In genomic region chr14:55026793-55027560, GRCh38 we compare ENCODE assay signal across 8 cellular contexts. TPM values are rescaled to one million over a fixed set of nuclear protein-coding genes. Genes with fewer than 3 reads are reported as not detected.
DNase-seq lines count a peak whose midpoint lies in the region; ATAC-seq, FAIRE-seq and TF ChIP-seq lines count a peak whose summit lies in the region.

A gene with protein sequence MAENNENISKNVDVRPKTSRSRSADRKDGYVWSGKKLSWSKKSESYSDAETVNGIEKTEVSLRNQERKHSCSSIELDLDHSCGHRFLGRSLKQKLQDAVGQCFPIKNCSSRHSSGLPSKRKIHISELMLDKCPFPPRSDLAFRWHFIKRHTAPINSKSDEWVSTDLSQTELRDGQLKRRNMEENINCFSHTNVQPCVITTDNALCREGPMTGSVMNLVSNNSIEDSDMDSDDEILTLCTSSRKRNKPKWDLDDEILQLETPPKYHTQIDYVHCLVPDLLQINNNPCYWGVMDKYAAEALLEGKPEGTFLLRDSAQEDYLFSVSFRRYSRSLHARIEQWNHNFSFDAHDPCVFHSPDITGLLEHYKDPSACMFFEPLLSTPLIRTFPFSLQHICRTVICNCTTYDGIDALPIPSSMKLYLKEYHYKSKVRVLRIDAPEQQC (plus strand): TSS chr14:55027236. CDS start chr14:55043042, 15,806 bp downstream.
A gene with protein sequence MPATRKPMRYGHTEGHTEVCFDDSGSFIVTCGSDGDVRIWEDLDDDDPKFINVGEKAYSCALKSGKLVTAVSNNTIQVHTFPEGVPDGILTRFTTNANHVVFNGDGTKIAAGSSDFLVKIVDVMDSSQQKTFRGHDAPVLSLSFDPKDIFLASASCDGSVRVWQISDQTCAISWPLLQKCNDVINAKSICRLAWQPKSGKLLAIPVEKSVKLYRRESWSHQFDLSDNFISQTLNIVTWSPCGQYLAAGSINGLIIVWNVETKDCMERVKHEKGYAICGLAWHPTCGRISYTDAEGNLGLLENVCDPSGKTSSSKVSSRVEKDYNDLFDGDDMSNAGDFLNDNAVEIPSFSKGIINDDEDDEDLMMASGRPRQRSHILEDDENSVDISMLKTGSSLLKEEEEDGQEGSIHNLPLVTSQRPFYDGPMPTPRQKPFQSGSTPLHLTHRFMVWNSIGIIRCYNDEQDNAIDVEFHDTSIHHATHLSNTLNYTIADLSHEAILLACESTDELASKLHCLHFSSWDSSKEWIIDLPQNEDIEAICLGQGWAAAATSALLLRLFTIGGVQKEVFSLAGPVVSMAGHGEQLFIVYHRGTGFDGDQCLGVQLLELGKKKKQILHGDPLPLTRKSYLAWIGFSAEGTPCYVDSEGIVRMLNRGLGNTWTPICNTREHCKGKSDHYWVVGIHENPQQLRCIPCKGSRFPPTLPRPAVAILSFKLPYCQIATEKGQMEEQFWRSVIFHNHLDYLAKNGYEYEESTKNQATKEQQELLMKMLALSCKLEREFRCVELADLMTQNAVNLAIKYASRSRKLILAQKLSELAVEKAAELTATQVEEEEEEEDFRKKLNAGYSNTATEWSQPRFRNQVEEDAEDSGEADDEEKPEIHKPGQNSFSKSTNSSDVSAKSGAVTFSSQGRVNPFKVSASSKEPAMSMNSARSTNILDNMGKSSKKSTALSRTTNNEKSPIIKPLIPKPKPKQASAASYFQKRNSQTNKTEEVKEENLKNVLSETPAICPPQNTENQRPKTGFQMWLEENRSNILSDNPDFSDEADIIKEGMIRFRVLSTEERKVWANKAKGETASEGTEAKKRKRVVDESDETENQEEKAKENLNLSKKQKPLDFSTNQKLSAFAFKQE (minus strand): TSS chr14:55027099. CDS start chr14:55026787, 312 bp downstream.

- BruUV-seq in Calu3 (replicated peaks; lab: Mats Ljungman, UMichigan) = no TSS peak

- H3K4me1 Mint-ChIP-seq in Calu3 (ENCODE audit: low read depth, unreplicated experiment) (peaks cover 32% of the 10 kb centered on the region), memory B cell (peaks cover 34% of the 10 kb centered on the region)
- peaks cover 27 to 47% of the 10 kb centered on the region in 2 donors for H3K4me1 Mint-ChIP-seq in effector memory CD8-positive, alpha-beta T cell (ENCODE audit: low read depth in 2 of 2)

- H3K36me3 Mint-ChIP-seq in Calu3 (ENCODE audit: insufficient read depth, unreplicated experiment) (peaks cover 34% of the 10 kb centered on the region), memory B cell (peaks cover 4% of the 10 kb centered on the region)
- peaks cover 16% of the 10 kb centered on the region for H3K36me3 Mint-ChIP-seq in effector memory CD8-positive, alpha-beta T cell (ENCODE audit: insufficient read depth)

- peak; percentile 100 for FAIRE-seq in HTR-8/SVneo (lab: Jason Lieb, UNC)

- H3K4me3 Mint-ChIP-seq in Calu3 (ENCODE audit: low read depth, unreplicated experiment) (peak within 1 kb of the TSS; percentile 89), memory B cell (peak within 1 kb of the TSS; percentile 91)
- peak within 1 kb of the TSS; percentile 86 to 92 for H3K4me3 Mint-ChIP-seq in effector memory CD8-positive, alpha-beta T cell

- DNase-seq in Calu3 (peak; percentile 97), HTR-8/SVneo (ENCODE audit: insufficient read length, low spot score) (peak; percentile 99), NOMO-1 treated with DMSO at 0.1 percent for 48 hours (lab: John Stamatoyannopoulos, UW; ENCODE audit: unreplicated experiment) (peak; percentile 92), memory B cell (ENCODE audit: low spot score in 2 of 2) (peak; percentile 96)
- peak; percentile 92 to 93 for DNase-seq in activated CD8-positive, alpha-beta memory T cell treated with anti-CD3 and anti-CD28 coated beads for 4 hours (ENCODE audit: low read depth in 2 of 2)
- DNase-seq in effector memory CD8-positive, alpha-beta T cell = peak; percentile 95 to 96 (median 96)
- DNase-seq in stimulated activated CD8-positive, alpha-beta memory T cell treated with anti-CD3 and anti-CD28 coated beads, Interleukin-12 subunit alpha, Interleukin-12 subunit beta, amount 100 ng/mL, for 1 hour (ENCODE audit: low read depth) = peak; percentile 93

- TF ChIP-seq CTCF in Calu3 (IDR thresholded peaks at IDR 0.05; ENCODE audit: unreplicated experiment) = no peak

- intact Hi-C loops in Calu3 (cut with micrococcal nuclease; ENCODE audit: unreplicated experiment) = no loop called here

- no peaks in the 10 kb centered on the region for H3K9me3 Mint-ChIP-seq in Calu3 (ENCODE audit: low read depth, unreplicated experiment)
- no peaks in the 10 kb centered on the region for H3K9me3 Mint-ChIP-seq in effector memory CD8-positive, alpha-beta T cell
- H3K9me3 Mint-ChIP-seq in memory B cell = no peaks in the 10 kb centered on the region

- H3K27me3 Mint-ChIP-seq in Calu3 (ENCODE audit: unreplicated experiment) (no peaks in the 10 kb centered on the region), memory B cell (no peaks in the 10 kb centered on the region)
- no peaks in the 10 kb centered on the region for H3K27me3 Mint-ChIP-seq in effector memory CD8-positive, alpha-beta T cell

- CTCF ChIA-PET in Calu3 (lab: Charles Lee) = interaction anchor here (0.5 to 1.8 kb wide), 6 partner anchors 24 to 134 kb away, joined by 3 to 10 read pairs (median 4); no protein-coding TSS in a partner anchor

- H3K27ac Mint-ChIP-seq in Calu3 (ENCODE audit: unreplicated experiment) (peak within 1 kb of the TSS; percentile 23), memory B cell (peak within 1 kb of the TSS; percentile 93)
- peak within 1 kb of the TSS; percentile 94 to 95 for H3K27ac Mint-ChIP-seq in effector memory CD8-positive, alpha-beta T cell

- ATAC-seq in GM21381 (IDR thresholded peaks at IDR 0.05; ENCODE audit: unreplicated experiment) (peak; percentile 95), memory B cell (ENCODE audit: low read depth) (peak; percentile 86)
- peak; percentile 90 for ATAC-seq in effector memory CD8-positive, alpha-beta T cell (replicated peaks)

RNA-seq across cellular contexts. Expression of the first gene that starts in this region (rescaled TPM):
- 29.9 and 31.5 TPM in 2 replicates for total RNA-seq in Calu3 (2022)

RNA-seq across cellular contexts. Expression of the second gene that starts in this region (rescaled TPM):
- total RNA-seq in Calu3 (2022) = 25.0 and 27.7 TPM in 2 replicates

Comparison
In these comparisons a context has a peak if more than half of its experiments do, and no peak if none do; other contexts are left out.
1. Peak in every context shown above with its lines: DNase-seq and ATAC-seq.
2. H3K27ac Mint-ChIP-seq: peak in every context shown above with its lines; median percentile 94 in effector memory CD8-positive, alpha-beta T cell; 93 in memory B cell; 23 in Calu3.